ENCODE assay signal across 32 cellular contexts in genomic region chr2:175399326-175399725, GRCh38.
"Had no signal": no experiment of that assay in that cellular context is flagged by ENCODE, and none has a peak within 500 bp of the region (broad histone marks: within the 10 kb centered on the region; RNA-seq: fewer than 3 reads in every experiment).

No MANE protein-coding gene starts in this region.

- H3K27ac Mint-ChIP-seq: activated CD4-positive, alpha-beta memory T cell treated with anti-CD3 and anti-CD28 coated beads for 36 hours; activated CD4-positive, alpha-beta T cell treated with anti-CD3 and anti-CD28 coated beads for 36 hours; activated CD4-positive, alpha-beta T cell treated with anti-CD3 and anti-CD28 coated beads, Interleukin-2, amount 10 ng/mL, durations not matched to agents 24 days and 14 days; activated CD8-positive, alpha-beta memory T cell treated with anti-CD3 and anti-CD28 coated beads, Interleukin-2, amount 10 ng/mL, durations not matched to agents 7 days and 5 days; activated CD8-positive, alpha-beta T cell treated with anti-CD3 and anti-CD28 coated beads, Interleukin-2, amount 10 ng/mL, durations not matched to agents 7 days and 5 days; activated naive CD4-positive, alpha-beta T cell treated with anti-CD3 and anti-CD28 coated beads for 36 hours; activated naive CD4-positive, alpha-beta T cell treated with anti-CD3 and anti-CD28 coated beads, Interleukin-2, amount 50 U/mL, for 24 hours; activated naive CD8-positive, alpha-beta T cell treated with anti-CD3 and anti-CD28 coated beads for 36 hours; activated naive CD8-positive, alpha-beta T cell treated with anti-CD3 and anti-CD28 coated beads, Interleukin-2, amount 50 U/mL, for 24 hours; activated T-helper 1 cell treated with anti-CD3 and anti-CD28 coated beads, Interleukin-12 subunit alpha, Interleukin-12 subunit beta, Interleukin-2, Interleukin-4 antibody, amounts not matched to agents 30 ng/mL and 10 ng/mL and 1 ng/mL, durations not matched to agents 14 hours and 24 hours and 36 hours; activated T-helper 2 cell treated with anti-CD3 and anti-CD28 coated beads, Interferon-gamma antibody, Interleukin-2, Interleukin-4, amounts not matched to agents 10 μg/mL and 5 μg/mL and 100 μg/mL, durations not matched to agents 14 hours and 24 hours and 36 hours had no signal

- H3K4me1 Mint-ChIP-seq: activated CD4-positive, alpha-beta T cell treated with anti-CD3 and anti-CD28 coated beads for 36 hours; activated naive CD4-positive, alpha-beta T cell treated with anti-CD3 and anti-CD28 coated beads, Interleukin-2, amount 50 U/mL, for 24 hours; activated naive CD8-positive, alpha-beta T cell treated with anti-CD3 and anti-CD28 coated beads for 36 hours; activated naive CD8-positive, alpha-beta T cell treated with anti-CD3 and anti-CD28 coated beads, Interleukin-2, amount 50 U/mL, for 24 hours had no signal

- H3K27ac ChIP-seq: adrenal gland, body of pancreas, cardiac muscle cell, colonic mucosa, epithelial cell of prostate, esophagus squamous epithelium, gastroesophageal sphincter, heart right ventricle, hepatocyte had no signal

- H3K27me3 ChIP-seq: adrenal gland, body of pancreas, cardiac muscle cell, colonic mucosa, esophagus squamous epithelium, hepatocyte had no signal

- ATAC-seq: activated CD4-positive, alpha-beta T cell treated with anti-CD3 and anti-CD28 coated beads for 36 hours; activated CD8-positive, alpha-beta memory T cell treated with anti-CD3 and anti-CD28 coated beads, Interleukin-2, amount 10 ng/mL, durations not matched to agents 7 days and 5 days; activated CD8-positive, alpha-beta T cell treated with anti-CD3 and anti-CD28 coated beads, Interleukin-2, amount 10 ng/mL, durations not matched to agents 7 days and 5 days; activated naive CD8-positive, alpha-beta T cell treated with anti-CD3 and anti-CD28 coated beads, Interleukin-2, amount 50 U/mL, for 24 hours; body of pancreas; gastroesophageal sphincter; heart right ventricle had no signal

- H3K36me3 Mint-ChIP-seq: activated CD4-positive, alpha-beta memory T cell treated with anti-CD3 and anti-CD28 coated beads for 36 hours; activated CD8-positive, alpha-beta memory T cell treated with anti-CD3 and anti-CD28 coated beads, Interleukin-2, amount 10 ng/mL, durations not matched to agents 7 days and 5 days; activated naive CD4-positive, alpha-beta T cell treated with anti-CD3 and anti-CD28 coated beads, Interleukin-2, amount 50 U/mL, for 24 hours; activated naive CD8-positive, alpha-beta T cell treated with anti-CD3 and anti-CD28 coated beads for 36 hours had no signal

- H3K4me3 Mint-ChIP-seq: activated CD4-positive, alpha-beta memory T cell treated with anti-CD3 and anti-CD28 coated beads for 36 hours; activated CD4-positive, alpha-beta T cell treated with anti-CD3 and anti-CD28 coated beads for 36 hours; activated CD4-positive, alpha-beta T cell treated with anti-CD3 and anti-CD28 coated beads, Interleukin-2, amount 10 ng/mL, durations not matched to agents 24 days and 14 days; activated CD8-positive, alpha-beta memory T cell treated with anti-CD3 and anti-CD28 coated beads, Interleukin-2, amount 10 ng/mL, durations not matched to agents 7 days and 5 days; activated CD8-positive, alpha-beta T cell treated with anti-CD3 and anti-CD28 coated beads, Interleukin-2, amount 10 ng/mL, durations not matched to agents 7 days and 5 days; activated naive CD4-positive, alpha-beta T cell treated with anti-CD3 and anti-CD28 coated beads for 36 hours; activated naive CD4-positive, alpha-beta T cell treated with anti-CD3 and anti-CD28 coated beads, Interleukin-2, amount 50 U/mL, for 24 hours; activated naive CD8-positive, alpha-beta T cell treated with anti-CD3 and anti-CD28 coated beads for 36 hours; activated naive CD8-positive, alpha-beta T cell treated with anti-CD3 and anti-CD28 coated beads, Interleukin-2, amount 50 U/mL, for 24 hours; activated T-helper 1 cell treated with anti-CD3 and anti-CD28 coated beads, Interleukin-12 subunit alpha, Interleukin-12 subunit beta, Interleukin-2, Interleukin-4 antibody, amounts not matched to agents 30 ng/mL and 10 ng/mL and 1 ng/mL, durations not matched to agents 14 hours and 24 hours and 36 hours had no signal

- H2AFZ ChIP-seq: hepatocyte had no signal

- H3K4me1 ChIP-seq: adrenal gland, body of pancreas, colonic mucosa, esophagus squamous epithelium, gastroesophageal sphincter, heart right ventricle had no signal

- H3K9me3 Mint-ChIP-seq: activated CD4-positive, alpha-beta memory T cell treated with anti-CD3 and anti-CD28 coated beads for 36 hours; activated CD4-positive, alpha-beta T cell treated with anti-CD3 and anti-CD28 coated beads, Interleukin-2, amount 10 ng/mL, durations not matched to agents 24 days and 14 days; activated naive CD4-positive, alpha-beta T cell treated with anti-CD3 and anti-CD28 coated beads for 36 hours; activated naive CD4-positive, alpha-beta T cell treated with anti-CD3 and anti-CD28 coated beads, Interleukin-2, amount 50 U/mL, for 24 hours; activated naive CD8-positive, alpha-beta T cell treated with anti-CD3 and anti-CD28 coated beads for 36 hours; activated naive CD8-positive, alpha-beta T cell treated with anti-CD3 and anti-CD28 coated beads, Interleukin-2, amount 50 U/mL, for 24 hours; activated T-helper 1 cell treated with anti-CD3 and anti-CD28 coated beads, Interleukin-12 subunit alpha, Interleukin-12 subunit beta, Interleukin-2, Interleukin-4 antibody, amounts not matched to agents 30 ng/mL and 10 ng/mL and 1 ng/mL, durations not matched to agents 14 hours and 24 hours and 36 hours; activated T-helper 2 cell treated with anti-CD3 and anti-CD28 coated beads, Interferon-gamma antibody, Interleukin-2, Interleukin-4, amounts not matched to agents 10 μg/mL and 5 μg/mL and 100 μg/mL, durations not matched to agents 14 hours and 24 hours and 36 hours had no signal

- H3K4me2 ChIP-seq: hepatocyte had no signal

- H3K36me3 ChIP-seq: adrenal gland, cardiac muscle cell, colonic mucosa, esophagus squamous epithelium, gastroesophageal sphincter, heart right ventricle had no signal

- H3K4me3 ChIP-seq: adrenal gland, body of pancreas, cardiac muscle cell, colonic mucosa, esophagus squamous epithelium, gastroesophageal sphincter, heart right ventricle, hepatocyte had no signal

- DNase-seq: activated CD4-positive, alpha-beta memory T cell treated with anti-CD3 and anti-CD28 coated beads for 36 hours; activated CD4-positive, alpha-beta T cell treated with anti-CD3 and anti-CD28 coated beads for 36 hours; activated CD4-positive, alpha-beta T cell treated with anti-CD3 and anti-CD28 coated beads, Interleukin-2, amount 10 ng/mL, durations not matched to agents 24 days and 14 days; activated CD4-positive, CD25-positive, alpha-beta regulatory T cell; activated CD4-positive, CD25-positive, alpha-beta regulatory T cell treated with anti-CD3 and anti-CD28 coated beads, Interleukin-2, amount 50 U/mL, for 72 hours; activated CD8-positive, alpha-beta memory T cell treated with anti-CD3 and anti-CD28 coated beads, Interleukin-2, amount 10 ng/mL, durations not matched to agents 7 days and 5 days; activated CD8-positive, alpha-beta memory T cell treated with anti-CD3 and anti-CD28 coated beads, Interleukin-2, amount 50 U/mL, for 4 hours; activated CD8-positive, alpha-beta T cell treated with anti-CD3 and anti-CD28 coated beads, Interleukin-2, amount 10 ng/mL, durations not matched to agents 7 days and 5 days; activated effector memory CD4-positive, alpha-beta T cell treated with anti-CD3 and anti-CD28 coated beads, Interleukin-2, amount 50 U/mL, for 16 hours; activated naive CD4-positive, alpha-beta T cell treated with anti-CD3 and anti-CD28 coated beads for 36 hours; activated naive CD8-positive, alpha-beta T cell treated with anti-CD3 and anti-CD28 coated beads for 36 hours; activated naive CD8-positive, alpha-beta T cell treated with anti-CD3 and anti-CD28 coated beads, Interleukin-2, amount 50 U/mL, for 24 hours; activated T-cell treated with anti-CD3 and anti-CD28 coated beads, Interleukin-2, amount 50 U/mL, for 1 hour; activated T-cell treated with anti-CD3 and anti-CD28 coated beads, Interleukin-2, amount 50 U/mL, for 48 hours; adrenal gland; amygdala; aorta; body of pancreas; central memory CD4-positive, alpha-beta T cell; cerebellar nuclear complex; colonic mucosa; effector CD8-positive, alpha-beta T cell; esophagus squamous epithelium; foreskin melanocyte; heart right ventricle had no signal

- H3K79me2 ChIP-seq: hepatocyte had no signal

- H3K9me3 ChIP-seq: adrenal gland, body of pancreas, colonic mucosa, esophagus squamous epithelium, gastroesophageal sphincter, heart right ventricle had no signal
